ENCODE assay signal across 9 cellular contexts in the genomic region with DNA sequence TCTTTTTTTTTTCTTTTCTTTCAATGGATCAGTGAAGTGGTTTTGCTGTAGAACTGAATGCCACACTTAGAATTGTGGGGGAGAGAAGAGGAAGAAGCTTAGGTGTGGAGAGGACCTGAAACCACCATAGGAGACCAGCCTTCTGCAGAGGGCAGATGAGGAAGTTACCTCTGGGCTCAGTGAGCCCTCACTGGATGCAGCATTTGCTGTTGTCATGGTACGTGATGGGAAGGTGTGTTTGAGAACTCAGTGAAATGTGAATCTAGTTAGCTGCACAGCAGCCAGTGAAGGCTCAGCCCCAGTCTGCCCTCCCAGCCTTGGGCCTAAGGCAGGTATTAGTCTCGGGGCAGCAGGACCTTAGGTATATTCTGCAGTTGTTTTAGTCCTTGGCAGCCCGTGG. TPM values are rescaled to one million over a fixed set of nuclear protein-coding genes. Genes with fewer than 3 reads are reported as not detected.
DNase-seq lines count a peak whose midpoint lies in the region; ATAC-seq, FAIRE-seq and TF ChIP-seq lines count a peak whose summit lies in the region.
"Had no signal": no experiment of that assay in that cellular context is flagged by ENCODE, and none has a peak within 500 bp of the region (broad histone marks: within the 10 kb centered on the region; RNA-seq: fewer than 3 reads in every experiment).

No MANE protein-coding gene starts in this region.

- H3K4me3 ChIP-seq in GM06990 (replicated peaks; ENCODE audit: low read depth, low read length), result no peak overlapping the region

- peaks cover 19% of the 10 kb centered on the region for H3K36me3 ChIP-seq in GM06990 (ENCODE audit: control insufficient read depth, insufficient read depth, low read length)

- H3K27me3 ChIP-seq in GM06990 (replicated peaks; ENCODE audit: control insufficient read depth, insufficient read depth, low read length), result no peaks in the 10 kb centered on the region

- H3K27me3 Mint-ChIP-seq in activated naive CD8-positive, alpha-beta T cell treated with anti-CD3 and anti-CD28 coated beads, Interleukin-2, amount 50 U/mL, for 24 hours, result no peaks in the 10 kb centered on the region

- peaks cover 84% of the 10 kb centered on the region for H3K4me1 Mint-ChIP-seq in activated naive CD8-positive, alpha-beta T cell treated with anti-CD3 and anti-CD28 coated beads, Interleukin-2, amount 50 U/mL, for 24 hours

- DNase-seq in GM06990 (ENCODE audit: extremely low read depth, insufficient read length), result peak; percentile 40
- no peak for DNase-seq in activated naive CD8-positive, alpha-beta T cell treated with anti-CD3 and anti-CD28 coated beads, Interleukin-2, amount 50 U/mL, for 24 hours
- no peak for DNase-seq in H54 (ENCODE audit: insufficient read length, low spot score)
- DNase-seq in stimulated activated CD4-positive, alpha-beta T cell treated with anti-CD3 and anti-CD28 coated beads, Interleukin-4, amount 100 ng/mL, for 24 hours, result no peak
- DNase-seq in left lobe of liver (ENCODE audit: low spot score), result no peak
- DNase-seq in posterior vena cava (ENCODE audit: low spot score), result no peak
- DNase-seq: stimulated activated CD4-positive, alpha-beta T cell treated with anti-CD3 and anti-CD28 coated beads, Interleukin-15, amount 100 ng/mL, for 24 hours had no signal

- peaks cover 13% of the 10 kb centered on the region for H3K9me3 Mint-ChIP-seq in activated naive CD8-positive, alpha-beta T cell treated with anti-CD3 and anti-CD28 coated beads, Interleukin-2, amount 50 U/mL, for 24 hours

- H3K27ac Mint-ChIP-seq in activated naive CD8-positive, alpha-beta T cell treated with anti-CD3 and anti-CD28 coated beads, Interleukin-2, amount 50 U/mL, for 24 hours, result peak overlapping the region; percentile 85

- intact Hi-C loops in posterior vena cava (cut with DNase I), result loop anchor here in 1 of 2 donors (5.0 kb wide), 1 partner anchor 409 kb away; no protein-coding TSS in a partner anchor

- ATAC-seq in GM19463 (IDR thresholded peaks at IDR 0.05; ENCODE audit: unreplicated experiment) (peak; percentile 99), HG03378 (IDR thresholded peaks at IDR 0.05; ENCODE audit: unreplicated experiment) (peak; percentile 99), left lobe of liver (no peak)
- peak; percentile 59 for ATAC-seq in activated naive CD8-positive, alpha-beta T cell treated with anti-CD3 and anti-CD28 coated beads, Interleukin-2, amount 50 U/mL, for 24 hours

- FAIRE-seq in H54 (lab: Jason Lieb, UNC), result no peak

- TF ChIP-seq CTCF in GM06990 (IDR thresholded peaks at IDR 0.05; ENCODE audit: insufficient read depth, low read length, poor library complexity, severe bottlenecking), result no peak

- H3K36me3 Mint-ChIP-seq in activated naive CD8-positive, alpha-beta T cell treated with anti-CD3 and anti-CD28 coated beads, Interleukin-2, amount 50 U/mL, for 24 hours (ENCODE audit: low read depth), result peaks cover 50% of the 10 kb centered on the region

- TF ChIP-seq POLR2A in H54 (IDR thresholded peaks at IDR 0.05; ENCODE audit: low read depth, low read length), result no peak

- no peak overlapping the region for H3K4me3 Mint-ChIP-seq in activated naive CD8-positive, alpha-beta T cell treated with anti-CD3 and anti-CD28 coated beads, Interleukin-2, amount 50 U/mL, for 24 hours

RNA-seq across cellular contexts. Expression of a gene that starts 17.5 kb away (rescaled TPM):
- total RNA-seq in left lobe of liver (24.7 TPM), posterior vena cava (100 to 1,000 TPM in 1 of 2 donors, 10 to 100 TPM in 1; 96.6 to 109 TPM)
